ENCODE assay signal across 11 cellular contexts in genomic region chr6:68718379-68719073, GRCh38.
A peak's percentile ranks its signal among the peaks of the same experiment; 100 is the strongest.
DNase-seq lines count a peak whose midpoint lies in the region; ATAC-seq, FAIRE-seq and TF ChIP-seq lines count a peak whose summit lies in the region.
"Had no signal": no experiment of that assay in that cellular context is flagged by ENCODE, and none has a peak within 500 bp of the region (broad histone marks: within the 10 kb centered on the region; RNA-seq: fewer than 3 reads in every experiment).

No MANE protein-coding gene starts in this region.

- TF ChIP-seq CTCF in astrocyte (IDR thresholded peaks at IDR 0.05; ENCODE audit: insufficient read depth, low read depth, low read length) (no peak), heart right ventricle (IDR thresholded peaks at IDR 0.05) (no peak), HFFc6 (IDR thresholded peaks at IDR 0.05) (no peak), spleen (IDR thresholded peaks at IDR 0.05 in 8 of 11, conservative IDR thresholded peaks at IDR 0.05 in 3 of 11) (no peak)

- TF ChIP-seq POLR2A in spleen (IDR thresholded peaks at IDR 0.05), result no peak

- H3K9me3 ChIP-seq in astrocyte (ENCODE audit: insufficient read depth, low read depth, low read length) (no peaks in the 10 kb centered on the region), heart right ventricle (no peaks in the 10 kb centered on the region), spleen (no peaks in the 10 kb centered on the region)

- no peaks in the 10 kb centered on the region for H3K79me2 ChIP-seq in astrocyte (ENCODE audit: insufficient read depth, low read length)

- H4K20me1 ChIP-seq in astrocyte (ENCODE audit: insufficient read depth, low read length), result no peaks in the 10 kb centered on the region

- H3K36me3 ChIP-seq in astrocyte (ENCODE audit: insufficient read depth, low read length) (no peaks in the 10 kb centered on the region), heart right ventricle (no peaks in the 10 kb centered on the region), spleen (no peaks in the 10 kb centered on the region)

- ATAC-seq in heart right ventricle (peak in 7 of 8 donors; percentile 25 to 95 (median 69)), GM21717 (IDR thresholded peaks at IDR 0.05; ENCODE audit: unreplicated experiment) (no peak), GM18502 (IDR thresholded peaks at IDR 0.05; ENCODE audit: poor library complexity, unreplicated experiment) (no peak)

- H3K27me3 Mint-ChIP-seq in astrocyte (ENCODE audit: low read depth, unreplicated experiment) (no peaks in the 10 kb centered on the region), HFFc6 (ENCODE audit: insufficient read depth) (no peaks in the 10 kb centered on the region)
- H3K27me3 Mint-ChIP-seq: B cell had no signal

- FAIRE-seq in astrocyte (lab: Jason Lieb, UNC), result no peak

- 38 to 47% methylated on average over 6 of the region's 6 CpGs for WGBS in heart right ventricle, 2 donors
- 74 to 84% (median 82%) methylated on average over 6 of the region's 6 CpGs for WGBS in spleen, 5 donors

- no peak overlapping the region for H3K4me3 ChIP-seq in astrocyte (ENCODE audit: insufficient read depth, low read depth, low read length)
- H3K4me3 ChIP-seq in heart right ventricle, result no peak overlapping the region
- H3K4me3 ChIP-seq in spleen, result no peak overlapping the region

- H3K27ac Mint-ChIP-seq in astrocyte (ENCODE audit: unreplicated experiment) (no peak overlapping the region), HFFc6 (no peak overlapping the region)
- H3K27ac Mint-ChIP-seq: B cell; dendritic cell treated with granulocyte-macrophage colony-stimulating factor and Interleukin-4, amounts not matched to agents 40 ng/mL and 50 ng/mL, for 4 days had no signal

- H3K9ac ChIP-seq in astrocyte (ENCODE audit: low read length), result no peak overlapping the region

- DNase-seq in COR-L47 (lab: John Stamatoyannopoulos, UW), result peak; percentile 93
- DNase-seq in NCI-H1694 (lab: John Stamatoyannopoulos, UW), result peak; percentile 84
- peak; percentile 60 for DNase-seq in astrocyte (ENCODE audit: low read depth)
- peak in 1 of 2 donors; percentile 4 for DNase-seq in heart right ventricle
- no peak for DNase-seq in HFFc6
- no peak for DNase-seq in spleen
- DNase-seq: activated gamma-delta T cell treated with Interleukin-2 at 50 U/mL for 16 hours had no signal

- H3K27me3 ChIP-seq in astrocyte (ENCODE audit: insufficient read depth, low read length) (no peaks in the 10 kb centered on the region), heart right ventricle (no peaks in the 10 kb centered on the region), spleen (replicated peaks in 1 of 7) (no peaks in the 10 kb centered on the region)

- intact Hi-C loops in heart right ventricle (cut with DNase I) (no loop called here), spleen (cut with DNase I; ENCODE audit: low total_unique reads) (no loop called here)

- H3K4me1 Mint-ChIP-seq in astrocyte (ENCODE audit: low read depth, unreplicated experiment) (peaks cover 4% of the 10 kb centered on the region), HFFc6 (ENCODE audit: low read depth) (no peaks in the 10 kb centered on the region)
- H3K4me1 Mint-ChIP-seq: B cell had no signal

- H3K27ac ChIP-seq in astrocyte (ENCODE audit: low read depth, low read length) (no peak overlapping the region), heart right ventricle (peak overlapping the region in 3 of 10 donors; percentile 26 to 66 (median 63)), spleen (peak overlapping the region in 1 of 8 donors; percentile 24)

- H3K4me3 Mint-ChIP-seq in astrocyte (ENCODE audit: unreplicated experiment) (no peak overlapping the region), HFFc6 (no peak overlapping the region)
- H3K4me3 Mint-ChIP-seq: B cell; dendritic cell treated with granulocyte-macrophage colony-stimulating factor and Interleukin-4, amounts not matched to agents 40 ng/mL and 50 ng/mL, for 4 days had no signal

- no peak overlapping the region for H3K4me2 ChIP-seq in astrocyte (ENCODE audit: low read length)

- peaks cover 5% of the 10 kb centered on the region for H3K4me1 ChIP-seq in astrocyte (ENCODE audit: insufficient read depth, low read length)
- peaks cover 0 to 4% (median 0%) of the 10 kb centered on the region in 9 donors for H3K4me1 ChIP-seq in heart right ventricle
- H3K4me1 ChIP-seq in spleen, result no peaks in the 10 kb centered on the region

- H3K36me3 Mint-ChIP-seq in astrocyte (ENCODE audit: low read depth, unreplicated experiment) (no peaks in the 10 kb centered on the region), HFFc6 (ENCODE audit: low read depth) (no peaks in the 10 kb centered on the region)

- H3K9me3 Mint-ChIP-seq in astrocyte (ENCODE audit: unreplicated experiment) (no peaks in the 10 kb centered on the region), HFFc6 (peaks cover 19% of the 10 kb centered on the region)
- H3K9me3 Mint-ChIP-seq: dendritic cell treated with granulocyte-macrophage colony-stimulating factor and Interleukin-4, amounts not matched to agents 40 ng/mL and 50 ng/mL, for 4 days had no signal

- H2AFZ ChIP-seq in astrocyte (ENCODE audit: low read depth, low read length), result no peak overlapping the region

Comparison
In these comparisons a context has a peak if more than half of its experiments do, and no peak if none do; other contexts are left out.
1. DNase-seq: peak in COR-L47 (single experiment), NCI-H1694 (single experiment) and astrocyte (single experiment); none in HFFc6 (single experiment) and spleen (single experiment).
2. ATAC-seq: peak in heart right ventricle (7 of 8); none in GM21717 (single experiment) and GM18502 (single experiment).